ENCODE assay signal across 8 cellular contexts in the genomic region with DNA sequence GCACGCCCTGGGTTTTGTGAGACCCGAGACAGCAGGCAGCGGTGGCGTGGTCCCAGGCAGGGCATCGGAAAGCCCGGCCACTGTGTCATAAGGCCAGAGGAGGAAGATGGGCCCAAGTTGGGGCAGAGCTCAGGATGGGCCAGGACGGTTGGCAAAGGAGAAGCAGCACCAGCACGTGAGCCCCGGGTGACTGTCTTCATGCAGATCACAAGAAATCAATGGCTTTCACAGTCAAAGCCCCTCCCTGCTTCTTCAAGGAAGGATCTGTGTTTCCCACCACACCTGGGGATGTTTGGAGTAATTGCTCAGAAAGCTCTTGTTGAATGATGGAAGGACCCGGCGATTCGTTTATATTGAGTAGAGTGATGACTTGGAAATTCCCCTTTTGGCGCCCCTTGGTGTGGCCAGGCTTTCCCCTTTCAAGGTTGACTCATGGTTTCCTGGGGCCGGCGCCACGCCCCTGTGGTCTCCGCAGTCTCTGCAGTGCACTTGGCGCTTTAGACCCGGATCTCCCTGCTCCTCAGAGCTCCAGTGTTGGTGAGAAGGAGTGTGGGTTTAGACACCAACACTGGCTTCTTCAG. TPM values are rescaled to one million over a fixed set of nuclear protein-coding genes. Genes with fewer than 3 reads are reported as not detected.
DNase-seq lines count a peak whose midpoint lies in the region; ATAC-seq and TF ChIP-seq lines count a peak whose summit lies in the region.

No MANE protein-coding gene starts in this region.

- no peaks in the 10 kb centered on the region for H3K27me3 ChIP-seq in BLaER1
- no peaks in the 10 kb centered on the region for H3K27me3 ChIP-seq in ascending aorta

- intact Hi-C loops in ascending aorta (cut with DNase I) = no loop called here

- no peak overlapping the region for H3K9ac ChIP-seq in BLaER1

- no peaks in the 10 kb centered on the region for H3K36me3 ChIP-seq in BLaER1
- no peaks in the 10 kb centered on the region for H3K36me3 ChIP-seq in ascending aorta

- DNase-seq in activated CD8-positive, alpha-beta memory T cell treated with anti-CD3 and anti-CD28 coated beads for 4 hours (ENCODE audit: low read depth in 2 of 2) = peak; percentile 40 to 47
- DNase-seq in iris pigment epithelial cell (ENCODE audit: low read depth) (peak; percentile 81), ascending aorta (ENCODE audit: low spot score in 2 of 2) (no peak), NCI-H2081 (lab: John Stamatoyannopoulos, UW) (no peak), occipital lobe (lab: John Stamatoyannopoulos, UW) (no peak)

- H4K20me1 ChIP-seq in BLaER1 = no peaks in the 10 kb centered on the region

- H3K4me3 ChIP-seq in BLaER1 (no peak overlapping the region), ascending aorta (no peak overlapping the region)

- H3K27ac ChIP-seq in BLaER1 = no peak overlapping the region
- no peak overlapping the region for H3K27ac ChIP-seq in ascending aorta

- H3K9me3 ChIP-seq in BLaER1 (no peaks in the 10 kb centered on the region), ascending aorta (no peaks in the 10 kb centered on the region)

- peaks cover 9% of the 10 kb centered on the region for H3K4me1 ChIP-seq in BLaER1
- no peaks in the 10 kb centered on the region for H3K4me1 ChIP-seq in ascending aorta

- no peak for TF ChIP-seq CTCF in ascending aorta (IDR thresholded peaks at IDR 0.05)

- ATAC-seq in GM19467 (IDR thresholded peaks at IDR 0.05; ENCODE audit: unreplicated experiment) = peak; percentile 79
- peak; percentile 73 for ATAC-seq in HG03575 (IDR thresholded peaks at IDR 0.05; ENCODE audit: extremely low read depth, insufficient number of reproducible peaks, low FRiP score, unreplicated experiment)

- peak overlapping the region; percentile 49 for H3K4me2 ChIP-seq in BLaER1

RNA-seq across cellular contexts. Expression of gene IL31RA, which starts 52.1 kb away (rescaled TPM):
- not detected for total RNA-seq in ascending aorta
- total RNA-seq in occipital lobe = 0.16 TPM

Comparison
In these comparisons a context has a peak if more than half of its experiments do, and no peak if none do; other contexts are left out.
1. DNase-seq: peak in activated CD8-positive, alpha-beta memory T cell treated with anti-CD3 and anti-CD28 coated beads for 4 hours (2 of 2) and iris pigment epithelial cell (single experiment); none in ascending aorta (0 of 2), NCI-H2081 (0 of 2) and occipital lobe (single experiment).